10 cellular contexts compared by ENCODE assay signal in genomic region chr9:133089271-133089671, GRCh38. TPM values are rescaled to one million over a fixed set of nuclear protein-coding genes. Genes with fewer than 3 reads are reported as not detected.
DNase-seq lines count a peak whose midpoint lies in the region.
"Had no signal": no experiment of that assay in that cellular context is flagged by ENCODE, and none has a peak within 500 bp of the region (broad histone marks: within the 10 kb centered on the region; RNA-seq: fewer than 3 reads in every experiment).

No MANE protein-coding gene starts in this region.

- in situ Hi-C loops in ACHN (cut with HindIII; ENCODE audit: low pct_ligation_motif_present, low pct_unique_long_range_greater_than_20kb, low sequenced_read_pairs), result no loop called here

- DNase-seq in NCI-H2029 (lab: John Stamatoyannopoulos, UW), result peak; percentile 14
- no peak for DNase-seq in NCI-H2029 treated with DMSO at 0.1 percent for 48 hours (lab: John Stamatoyannopoulos, UW)
- DNase-seq in NCI-H1417 treated with DMSO at 0.1 percent for 48 hours (lab: John Stamatoyannopoulos, UW), result peak; percentile 86
- DNase-seq in SK-N-DZ (ENCODE audit: low spot score), result peak; percentile 64
- peak; percentile 46 for DNase-seq in myocyte (ENCODE audit: low read depth)
- DNase-seq in germinal center (ENCODE audit: low spot score), result no peak
- DNase-seq in activated CD4-positive, alpha-beta T cell treated with anti-CD3 and anti-CD28 coated beads for 4 hours, result no peak
- DNase-seq in ACHN, result no peak
- DNase-seq: activated CD8-positive, alpha-beta memory T cell treated with anti-CD3 and anti-CD28 coated beads, Interleukin-2, amount 50 U/mL, for 48 hours; NCI-H446 treated with DMSO at 0.1 percent for 48 hours had no signal

RNA-seq across cellular contexts. Expression of gene CEL, which starts 27.5 kb away (rescaled TPM):
- polyA plus RNA-seq in SK-N-DZ (2014; cell fraction: cytosol; rRNA removed), result 0.66 TPM in 2 replicates
- polyA plus RNA-seq in SK-N-DZ (2014; cell fraction: nucleus; rRNA removed), result 6.4 and 8.0 TPM in 2 replicates
- 0.67 and 0.73 TPM in 2 replicates for total RNA-seq in myocyte
- 0.59 TPM for polyA plus RNA-seq in myocyte (2012)

RNA-seq across cellular contexts. Expression of gene RALGDS, which starts 31.8 kb away (rescaled TPM):
- polyA plus RNA-seq in SK-N-DZ (2014; cell fraction: cytosol; rRNA removed), result 211 and 229 TPM in 2 replicates
- 616 and 634 TPM in 2 replicates for polyA plus RNA-seq in SK-N-DZ (2014; cell fraction: nucleus; rRNA removed)
- total RNA-seq in myocyte, result 11.3 and 17.6 TPM in 2 replicates
- 13.4 TPM for polyA plus RNA-seq in myocyte (2012)

RNA-seq across cellular contexts. Expression of gene GTF3C5, which starts 58.5 kb away (rescaled TPM):
- polyA plus RNA-seq in SK-N-DZ (2014; cell fraction: cytosol; rRNA removed), result 104 and 110 TPM in 2 replicates
- polyA plus RNA-seq in SK-N-DZ (2014; cell fraction: nucleus; rRNA removed), result 280 and 394 TPM in 2 replicates
- total RNA-seq in myocyte, result 50.6 and 59.6 TPM in 2 replicates
- 33.5 TPM for polyA plus RNA-seq in myocyte (2012)

Comparison
In these comparisons a context has a peak if more than half of its experiments do, and no peak if none do; other contexts are left out.
1. DNase-seq: peak in NCI-H2029 (single experiment), NCI-H1417 treated with DMSO at 0.1 percent for 48 hours (single experiment), SK-N-DZ (single experiment) and myocyte (single experiment); none in NCI-H2029 treated with DMSO at 0.1 percent for 48 hours (single experiment), germinal center (single experiment), activated CD4-positive, alpha-beta T cell treated with anti-CD3 and anti-CD28 coated beads for 4 hours (0 of 2) and ACHN (single experiment).